In genomic region chr1:36187800-36188593, GRCh38 we compare ENCODE assay signal across 8 cellular contexts. TPM values are rescaled to one million over a fixed set of nuclear protein-coding genes. Genes with fewer than 3 reads are reported as not detected.
A peak's percentile ranks its signal among the peaks of the same experiment; 100 is the strongest.
DNase-seq lines count a peak whose midpoint lies in the region; ATAC-seq and TF ChIP-seq lines count a peak whose summit lies in the region.

No MANE protein-coding gene starts in this region.

- H3K4me1 ChIP-seq in colonic mucosa, result peaks cover 6% of the 10 kb centered on the region

- ATAC-seq in HG03045 (IDR thresholded peaks at IDR 0.05; ENCODE audit: unreplicated experiment), result peak; percentile 64
- ATAC-seq in left colon, result peak; percentile 99
- no peak for ATAC-seq in HG03521 (IDR thresholded peaks at IDR 0.05; ENCODE audit: unreplicated experiment)

- H3K9ac ChIP-seq in colonic mucosa (ENCODE audit: low read depth in 2 of 2, low read length in 2 of 2), result no peak overlapping the region

- DNase-seq in GF-D8 (lab: John Stamatoyannopoulos, UW) (peak; percentile 49), NCI-H460 (ENCODE audit: extremely low read depth, low read depth) (peak; percentile 81), colonic mucosa (peak; percentile 87), left colon (peak; percentile 85 to 86)
- DNase-seq in activated CD4-positive, alpha-beta T cell treated with anti-CD3 and anti-CD28 coated beads for 48 hours, result peak; percentile 84
- DNase-seq in stimulated activated CD4-positive, alpha-beta T cell treated with anti-CD3 and anti-CD28 coated beads, Interleukin-1b, Interleukin-23, amount 100 ng/mL, for 24 hours (ENCODE audit: low read depth in 4 of 4, low spot score in 1 of 4), result peak; percentile 33 to 64 (median 52)

- peak; percentile 81 for TF ChIP-seq CTCF in colonic mucosa (IDR thresholded peaks at IDR 0.05)

- H3K27ac ChIP-seq in colonic mucosa, result peak overlapping the region; percentile 67

- no peaks in the 10 kb centered on the region for H3K27me3 ChIP-seq in colonic mucosa

- intact Hi-C loops in colonic mucosa (cut with DNase I) (loop anchor here (5.0 to 10.0 kb wide), 3 partner anchors 36 to 97 kb away; no protein-coding TSS in a partner anchor), left colon (cut with DNase I, micrococcal nuclease) (loop anchor here in 1 of 2 donors (10.0 kb wide), 1 partner anchor 97 kb away; no protein-coding TSS in a partner anchor)

- H3K9me3 ChIP-seq in colonic mucosa, result no peaks in the 10 kb centered on the region

- H3K4me3 ChIP-seq in colonic mucosa, result no peak overlapping the region

- H3K36me3 ChIP-seq in colonic mucosa, result no peaks in the 10 kb centered on the region

RNA-seq across cellular contexts. Expression of gene MAP7D1, which starts 32.0 kb away (rescaled TPM):
- 33.7 and 33.9 TPM in 2 replicates for total RNA-seq in NCI-H460 (2014; rRNA removed; shearing (Covaris generic))
- polyA plus RNA-seq in NCI-H460 (2014; cell fraction: nucleus; rRNA removed), result 41.3 and 69.0 TPM in 2 replicates
- 10 to 100 TPM; 37.7 to 50.0 TPM for total RNA-seq in colonic mucosa
- total RNA-seq in left colon, result 10 to 100 TPM; 38.3 to 62.5 TPM

RNA-seq across cellular contexts. Expression of gene THRAP3, which starts 36.2 kb away (rescaled TPM):
- total RNA-seq in NCI-H460 (2014; rRNA removed; shearing (Covaris generic)), result 59.9 and 67.7 TPM in 2 replicates
- 33.8 and 41.7 TPM in 2 replicates for polyA plus RNA-seq in NCI-H460 (2014; cell fraction: nucleus; rRNA removed)
- total RNA-seq in colonic mucosa, result 100 to 1,000 TPM in 1 of 2 donors, 10 to 100 TPM in 1; 81.0 to 103 TPM
- total RNA-seq in left colon, result 10 to 100 TPM; 78.7 to 79.7 TPM

RNA-seq across cellular contexts. Expression of gene TRAPPC3, which starts 38.7 kb away (rescaled TPM):
- 54.7 and 62.9 TPM in 2 replicates for total RNA-seq in NCI-H460 (2014; rRNA removed; shearing (Covaris generic))
- 77.1 and 105 TPM in 2 replicates for polyA plus RNA-seq in NCI-H460 (2014; cell fraction: nucleus; rRNA removed)
- total RNA-seq in colonic mucosa (10 to 100 TPM; 59.0 to 60.6 TPM), left colon (10 to 100 TPM; 62.4 to 63.0 TPM)
